In genomic region chr7:141737836-141738591, GRCh38 we compare ENCODE assay signal across 1 cellular context.
A peak's percentile ranks its signal among the peaks of the same experiment; 100 is the strongest.
TF ChIP-seq lines count a peak whose summit lies in the region.

TSS of gene SSBP1 (plus strand) at chr7:141738358. CDS start at chr7:141739167, 809 bp downstream.

TF ChIP-seq in K562, 482 proteins besides CTCF, POLR2A, EP300 and RAD21 (continued from another document and continues in another):
- TF ChIP-seq CHD2 (IDR thresholded peaks at IDR 0.05; ENCODE audit: low read depth, low read length): peak; percentile 61; the same call in 1 of the 2 replicates
- peak; percentile 97 for TF ChIP-seq EGR1 (conservative IDR thresholded peaks at IDR 0.05)
- TF ChIP-seq PTRF (tag; IDR thresholded peaks at IDR 0.05): no peak
- no peak for TF ChIP-seq MAFG (tag; conservative IDR thresholded peaks at IDR 0.05)
- TF ChIP-seq SPI1 (IDR thresholded peaks at IDR 0.05; ENCODE audit: borderline replicate concordance, low read depth, low read length): peak; percentile 75
- peak; percentile 88 for TF ChIP-seq MAX (CRISPR knock-in tag; IDR thresholded peaks at IDR 0.05)
- TF ChIP-seq ZFX (CRISPR knock-in tag; IDR thresholded peaks at IDR 0.05): peak; percentile 67
- TF ChIP-seq ZNF277 (CRISPR knock-in tag; IDR thresholded peaks at IDR 0.05; ENCODE audit: borderline replicate concordance): 0 out of 2 replicates have a peak, but pooled peaks have one; percentile 23
- peak; percentile 94 for TF ChIP-seq ARID4B (CRISPR knock-in tag; IDR thresholded peaks at IDR 0.05)
- peak; percentile 91; the same call in 1 of the 2 replicates for TF ChIP-seq FOXP1 (CRISPR knock-in tag; IDR thresholded peaks at IDR 0.05)
- peak; percentile 97 for TF ChIP-seq TOE1 (IDR thresholded peaks at IDR 0.05; ENCODE audit: borderline replicate concordance)
- TF ChIP-seq TOE1 (CRISPR knock-in tag; IDR thresholded peaks at IDR 0.05; ENCODE audit: borderline replicate concordance, low read depth): no peak; the same call in 1 of the 2 replicates
- TF ChIP-seq MLX (CRISPR knock-in tag; conservative IDR thresholded peaks at IDR 0.05): peak in 1 of 2 experiments; percentile 62; a peak in 1 of 4 replicates
- TF ChIP-seq ATF3 (IDR thresholded peaks at IDR 0.05): peak; percentile 56; the same call in 1 of the 2 replicates
- TF ChIP-seq ATF3 (CRISPR knock-in tag; conservative IDR thresholded peaks at IDR 0.05): peak; percentile 97
- peak; percentile 86 for TF ChIP-seq ZFP91 (CRISPR knock-in tag; IDR thresholded peaks at IDR 0.05)
- TF ChIP-seq ATF6 (CRISPR knock-in tag; IDR thresholded peaks at IDR 0.05): no peak
- TF ChIP-seq ZNF165 (CRISPR knock-in tag; IDR thresholded peaks at IDR 0.05; ENCODE audit: borderline replicate concordance): peak; percentile 86
- TF ChIP-seq E2F8 (IDR thresholded peaks at IDR 0.05; ENCODE audit: low read depth, partially characterized antibody): peak; percentile 97
- peak; percentile 89 for TF ChIP-seq ZNF76 (CRISPR knock-in tag; IDR thresholded peaks at IDR 0.05; ENCODE audit: borderline replicate concordance)
- TF ChIP-seq ZNF696 (CRISPR knock-in tag; conservative IDR thresholded peaks at IDR 0.05): 0 out of 2 replicates have a peak, but pooled peaks have one; percentile 36
- TF ChIP-seq SLC30A9 (CRISPR knock-in tag; IDR thresholded peaks at IDR 0.05): no peak
- no peak for TF ChIP-seq ZBTB34 (CRISPR knock-in tag; IDR thresholded peaks at IDR 0.05)
- TF ChIP-seq RERE (CRISPR knock-in tag; IDR thresholded peaks at IDR 0.05; ENCODE audit: borderline replicate concordance): no peak
- TF ChIP-seq HNRNPK (IDR thresholded peaks at IDR 0.05; ENCODE audit: low read depth, low read length, poor library complexity, severe bottlenecking): no peak
- 0 out of 2 replicates have a peak, but pooled peaks have one; percentile 44 for TF ChIP-seq MECOM (CRISPR knock-in tag; IDR thresholded peaks at IDR 0.05)
- TF ChIP-seq SMARCE1 (IDR thresholded peaks at IDR 0.05): peak; percentile 57; the same call in 1 of the 2 replicates
- 0 out of 2 replicates have a peak, but pooled peaks have one; percentile 80 for TF ChIP-seq PHF21A (IDR thresholded peaks at IDR 0.05; ENCODE audit: borderline replicate concordance, low read depth)
- peak in 1 of 2 experiments; percentile 72; a peak in 1 of 4 replicates for TF ChIP-seq NONO (IDR thresholded peaks at IDR 0.05; ENCODE audit: low read depth in 2 of 2, low read length in 1 of 2)
- peak; percentile 43; the same call in 1 of the 2 replicates for TF ChIP-seq ZNF436 (CRISPR knock-in tag; IDR thresholded peaks at IDR 0.05)
- 0 out of 2 replicates have a peak, but pooled peaks have one; percentile 27 for TF ChIP-seq ZNF707 (CRISPR knock-in tag; conservative IDR thresholded peaks at IDR 0.05)
- peak; percentile 82 for TF ChIP-seq ZZZ3 (IDR thresholded peaks at IDR 0.05)
